Comparison of ENCODE assay signal across 40 cellular contexts in genomic region chr2:43307973-43308372, GRCh38.
"Had no signal": no experiment of that assay in that cellular context is flagged by ENCODE, and none has a peak within 500 bp of the region (broad histone marks: within the 10 kb centered on the region; RNA-seq: fewer than 3 reads in every experiment).

No MANE protein-coding gene starts in this region.

- H3K9me3 Mint-ChIP-seq: activated naive CD4-positive, alpha-beta T cell treated with anti-CD3 and anti-CD28 coated beads for 36 hours; activated naive CD4-positive, alpha-beta T cell treated with anti-CD3 and anti-CD28 coated beads, Interleukin-2, amount 10 ng/mL, durations not matched to agents 7 days and 5 days; activated naive CD4-positive, alpha-beta T cell treated with anti-CD3 and anti-CD28 coated beads, Interleukin-2, amount 50 U/mL, for 24 hours; activated naive CD4-positive, alpha-beta T cell treated with anti-CD3 and anti-CD28 coated beads, Interleukin-2, amount 50 U/mL, for 72 hours; activated naive CD8-positive, alpha-beta T cell treated with anti-CD3 and anti-CD28 coated beads for 36 hours; activated naive CD8-positive, alpha-beta T cell treated with anti-CD3 and anti-CD28 coated beads, Interleukin-2, amount 50 U/mL, for 24 hours; activated T-cell treated with anti-CD3 and anti-CD28 coated beads, Interleukin-2, amount 50 U/mL, for 24 hours; activated T-cell treated with anti-CD3 and anti-CD28 coated beads, Interleukin-2, amount 50 U/mL, for 4 hours; activated T-cell treated with anti-CD3 and anti-CD28 coated beads, Interleukin-2, amount 50 U/mL, for 72 hours; activated T-helper 1 cell treated with anti-CD3 and anti-CD28 coated beads, Interleukin-12 subunit alpha, Interleukin-12 subunit beta, Interleukin-2, Interleukin-4 antibody, amounts not matched to agents 30 ng/mL and 10 ng/mL and 1 ng/mL, durations not matched to agents 14 hours and 24 hours and 36 hours; activated T-helper 17 cell treated with anti-CD3 and anti-CD28 coated beads, Interleukin-2, amount 50 U/mL, for 72 hours; activated T-helper 2 cell treated with anti-CD3 and anti-CD28 coated beads, Interferon-gamma antibody, Interleukin-2, Interleukin-4, amounts not matched to agents 10 μg/mL and 5 μg/mL and 100 μg/mL, durations not matched to agents 14 hours and 24 hours and 36 hours; central memory CD8-positive, alpha-beta T cell had no signal

- H3K27me3 Mint-ChIP-seq: activated naive CD4-positive, alpha-beta T cell treated with anti-CD3 and anti-CD28 coated beads, Interleukin-2, amount 10 ng/mL, durations not matched to agents 7 days and 5 days; activated naive CD4-positive, alpha-beta T cell treated with anti-CD3 and anti-CD28 coated beads, Interleukin-2, amount 50 U/mL, for 24 hours; activated naive CD8-positive, alpha-beta T cell; activated naive CD8-positive, alpha-beta T cell treated with anti-CD3 and anti-CD28 coated beads for 36 hours; activated naive CD8-positive, alpha-beta T cell treated with anti-CD3 and anti-CD28 coated beads, Interleukin-2, amount 10 ng/mL, durations not matched to agents 7 days and 5 days; activated naive CD8-positive, alpha-beta T cell treated with anti-CD3 and anti-CD28 coated beads, Interleukin-2, amount 50 U/mL, for 24 hours; activated T-cell treated with anti-CD3 and anti-CD28 coated beads, Interleukin-2, amount 50 U/mL, for 24 hours; activated T-helper 17 cell treated with anti-CD3 and anti-CD28 coated beads, Interleukin-2, amount 50 U/mL, for 72 hours; brain; central memory CD8-positive, alpha-beta T cell had no signal

- H3K9me3 ChIP-seq: adrenal gland, ascending aorta, body of pancreas, breast epithelium had no signal

- DNase-seq: activated effector memory CD4-positive, alpha-beta T cell treated with anti-CD3 and anti-CD28 coated beads, Interleukin-2, amount 50 U/mL, for 16 hours; activated effector memory CD4-positive, alpha-beta T cell treated with Interleukin-2 at 50 U/mL for 16 hours; activated gamma-delta T cell; activated gamma-delta T cell treated with Interleukin-2 at 50 U/mL for 16 hours; activated naive CD4-positive, alpha-beta T cell; activated naive CD4-positive, alpha-beta T cell treated with anti-CD3 and anti-CD28 coated beads for 36 hours; activated naive CD4-positive, alpha-beta T cell treated with anti-CD3 and anti-CD28 coated beads, Interleukin-2, amount 10 ng/mL, durations not matched to agents 7 days and 5 days; activated naive CD4-positive, alpha-beta T cell treated with anti-CD3 and anti-CD28 coated beads, Interleukin-2, amount 50 U/mL, for 16 hours; activated naive CD4-positive, alpha-beta T cell treated with Interleukin-2 at 50 U/mL for 16 hours; activated naive CD8-positive, alpha-beta T cell treated with anti-CD3 and anti-CD28 coated beads for 36 hours; activated naive CD8-positive, alpha-beta T cell treated with anti-CD3 and anti-CD28 coated beads, Interleukin-2, amount 10 ng/mL, durations not matched to agents 7 days and 5 days; activated naive CD8-positive, alpha-beta T cell treated with anti-CD3 and anti-CD28 coated beads, Interleukin-2, amount 50 U/mL, for 24 hours; activated T-cell treated with anti-CD3 and anti-CD28 coated beads, Interleukin-2, amount 50 U/mL, for 1 hour; activated T-cell treated with anti-CD3 and anti-CD28 coated beads, Interleukin-2, amount 50 U/mL, for 24 hours; activated T-cell treated with anti-CD3 and anti-CD28 coated beads, Interleukin-2, amount 50 U/mL, for 4 hours; activated T-cell treated with anti-CD3 and anti-CD28 coated beads, Interleukin-2, amount 50 U/mL, for 48 hours; activated T-cell treated with anti-CD3 and anti-CD28 coated beads, Interleukin-2, amount 50 U/mL, for 72 hours; adrenal gland; amniotic stem cell; amygdala; anterior cingulate cortex; aorta; body of pancreas; brain microvascular endothelial cell; caudate nucleus; central memory CD4-positive, alpha-beta T cell; cerebellar nuclear complex had no signal

- H3K36me3 ChIP-seq: adrenal gland, ascending aorta, brain microvascular endothelial cell, breast epithelium, cardiac muscle cell had no signal

- H3K27ac ChIP-seq: adrenal gland, body of pancreas, brain microvascular endothelial cell, breast epithelium, cardiac muscle cell had no signal

- FAIRE-seq: astrocyte, bronchial epithelial cell had no signal

- H3K27ac Mint-ChIP-seq: activated naive CD4-positive, alpha-beta T cell treated with anti-CD3 and anti-CD28 coated beads for 36 hours; activated naive CD4-positive, alpha-beta T cell treated with anti-CD3 and anti-CD28 coated beads, Interleukin-2, amount 10 ng/mL, durations not matched to agents 7 days and 5 days; activated naive CD4-positive, alpha-beta T cell treated with anti-CD3 and anti-CD28 coated beads, Interleukin-2, amount 50 U/mL, for 24 hours; activated naive CD4-positive, alpha-beta T cell treated with anti-CD3 and anti-CD28 coated beads, Interleukin-2, amount 50 U/mL, for 72 hours; activated naive CD8-positive, alpha-beta T cell; activated naive CD8-positive, alpha-beta T cell treated with anti-CD3 and anti-CD28 coated beads for 36 hours; activated naive CD8-positive, alpha-beta T cell treated with anti-CD3 and anti-CD28 coated beads, Interleukin-2, amount 10 ng/mL, durations not matched to agents 7 days and 5 days; activated naive CD8-positive, alpha-beta T cell treated with anti-CD3 and anti-CD28 coated beads, Interleukin-2, amount 50 U/mL, for 24 hours; activated T-cell treated with anti-CD3 and anti-CD28 coated beads, Interleukin-2, amount 50 U/mL, for 24 hours; activated T-cell treated with anti-CD3 and anti-CD28 coated beads, Interleukin-2, amount 50 U/mL, for 72 hours; activated T-helper 1 cell treated with anti-CD3 and anti-CD28 coated beads, Interleukin-12 subunit alpha, Interleukin-12 subunit beta, Interleukin-2, Interleukin-4 antibody, amounts not matched to agents 30 ng/mL and 10 ng/mL and 1 ng/mL, durations not matched to agents 14 hours and 24 hours and 36 hours; activated T-helper 17 cell treated with anti-CD3 and anti-CD28 coated beads, Interleukin-2, amount 50 U/mL, for 72 hours; activated T-helper 2 cell treated with anti-CD3 and anti-CD28 coated beads, Interferon-gamma antibody, Interleukin-2, Interleukin-4, amounts not matched to agents 10 μg/mL and 5 μg/mL and 100 μg/mL, durations not matched to agents 14 hours and 24 hours and 36 hours had no signal

- H3K27me3 ChIP-seq: adrenal gland, ascending aorta, body of pancreas, brain microvascular endothelial cell, breast epithelium, cardiac muscle cell had no signal

- H3K4me3 Mint-ChIP-seq: activated naive CD4-positive, alpha-beta T cell treated with anti-CD3 and anti-CD28 coated beads for 36 hours; activated naive CD4-positive, alpha-beta T cell treated with anti-CD3 and anti-CD28 coated beads, Interleukin-2, amount 10 ng/mL, durations not matched to agents 7 days and 5 days; activated naive CD4-positive, alpha-beta T cell treated with anti-CD3 and anti-CD28 coated beads, Interleukin-2, amount 50 U/mL, for 24 hours; activated naive CD8-positive, alpha-beta T cell; activated naive CD8-positive, alpha-beta T cell treated with anti-CD3 and anti-CD28 coated beads for 36 hours; activated naive CD8-positive, alpha-beta T cell treated with anti-CD3 and anti-CD28 coated beads, Interleukin-2, amount 10 ng/mL, durations not matched to agents 7 days and 5 days; activated naive CD8-positive, alpha-beta T cell treated with anti-CD3 and anti-CD28 coated beads, Interleukin-2, amount 50 U/mL, for 24 hours; activated T-cell treated with anti-CD3 and anti-CD28 coated beads, Interleukin-2, amount 50 U/mL, for 24 hours; activated T-cell treated with anti-CD3 and anti-CD28 coated beads, Interleukin-2, amount 50 U/mL, for 4 hours; activated T-cell treated with anti-CD3 and anti-CD28 coated beads, Interleukin-2, amount 50 U/mL, for 72 hours; activated T-helper 1 cell treated with anti-CD3 and anti-CD28 coated beads, Interleukin-12 subunit alpha, Interleukin-12 subunit beta, Interleukin-2, Interleukin-4 antibody, amounts not matched to agents 30 ng/mL and 10 ng/mL and 1 ng/mL, durations not matched to agents 14 hours and 24 hours and 36 hours; activated T-helper 17 cell treated with anti-CD3 and anti-CD28 coated beads, Interleukin-2, amount 50 U/mL, for 72 hours; brain; central memory CD8-positive, alpha-beta T cell had no signal

- H3K4me1 Mint-ChIP-seq: activated naive CD4-positive, alpha-beta T cell treated with anti-CD3 and anti-CD28 coated beads, Interleukin-2, amount 50 U/mL, for 24 hours had no signal

- ATAC-seq: activated naive CD4-positive, alpha-beta T cell treated with anti-CD3 and anti-CD28 coated beads, Interleukin-2, amount 50 U/mL, for 72 hours; activated naive CD8-positive, alpha-beta T cell treated with anti-CD3 and anti-CD28 coated beads, Interleukin-2, amount 50 U/mL, for 24 hours; activated T-cell treated with anti-CD3 and anti-CD28 coated beads, Interleukin-2, amount 50 U/mL, for 4 hours; activated T-cell treated with anti-CD3 and anti-CD28 coated beads, Interleukin-2, amount 50 U/mL, for 72 hours; activated T-helper 17 cell treated with anti-CD3 and anti-CD28 coated beads, Interleukin-2, amount 50 U/mL, for 72 hours; body of pancreas had no signal

- H3K4me3 ChIP-seq: adrenal gland, ascending aorta, body of pancreas, breast epithelium, cardiac muscle cell had no signal
